20 cellular contexts compared by ENCODE assay signal in the genomic region with DNA sequence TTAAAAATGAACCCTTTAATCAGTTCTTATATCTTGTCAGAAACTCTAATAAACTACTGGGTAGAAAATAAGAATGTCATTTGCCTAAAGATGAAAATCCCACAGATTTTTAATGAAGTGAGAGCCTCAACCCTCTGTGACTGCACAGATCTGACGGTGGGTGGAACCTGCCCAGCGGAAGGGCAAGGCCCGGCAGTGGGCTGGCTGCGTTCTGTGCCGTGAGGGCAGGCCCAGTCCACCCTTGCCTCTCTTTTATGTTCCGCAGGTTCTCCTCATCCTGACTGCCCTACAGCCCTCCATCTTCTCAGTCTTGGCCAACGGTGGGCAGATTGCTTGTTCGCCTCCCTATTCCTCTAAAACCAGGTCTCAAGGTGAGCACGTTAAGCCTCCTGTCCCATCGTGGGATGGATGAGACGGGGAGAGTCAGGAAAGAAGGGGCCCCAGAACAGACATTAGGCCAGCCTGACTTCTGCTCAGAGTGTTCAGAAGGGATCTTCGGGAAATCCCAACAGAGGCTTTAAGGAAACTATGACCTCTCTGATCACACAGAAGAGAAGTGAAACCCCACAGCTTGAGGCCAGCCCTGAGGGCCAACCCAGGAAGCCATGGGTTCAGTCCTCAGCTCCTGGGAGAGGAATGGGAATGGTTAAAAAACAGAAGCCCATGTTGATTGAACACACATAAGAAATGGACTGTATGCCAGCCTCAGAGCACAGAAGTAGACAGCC. TPM values are rescaled to one million over a fixed set of nuclear protein-coding genes. Genes with fewer than 3 reads are reported as not detected.
DNase-seq lines count a peak whose midpoint lies in the region; ATAC-seq and TF ChIP-seq lines count a peak whose summit lies in the region.
"Had no signal": no experiment of that assay in that cellular context is flagged by ENCODE, and none has a peak within 500 bp of the region (broad histone marks: within the 10 kb centered on the region; RNA-seq: fewer than 3 reads in every experiment).

No MANE protein-coding gene starts in this region.

- peaks cover 24% of the 10 kb centered on the region for H3K36me3 Mint-ChIP-seq in activated CD4-positive, alpha-beta T cell treated with anti-CD3 and anti-CD28 coated beads, Interleukin-2, amount 10 ng/mL, durations not matched to agents 24 days and 14 days (ENCODE audit: low read depth)
- H3K36me3 Mint-ChIP-seq in activated T-helper 17 cell treated with anti-CD3 and anti-CD28 coated beads, Interleukin-2, amount 50 U/mL, for 72 hours (ENCODE audit: low read depth): peaks cover 33% of the 10 kb centered on the region
- H3K36me3 Mint-ChIP-seq in Calu3 (ENCODE audit: insufficient read depth, unreplicated experiment): peaks cover 5% of the 10 kb centered on the region

- no peak for DNase-seq in activated CD4-positive, alpha-beta T cell treated with anti-CD3 and anti-CD28 coated beads, Interleukin-2, amount 10 ng/mL, durations not matched to agents 24 days and 14 days
- no peak for DNase-seq in activated CD4-positive, alpha-beta T cell treated with anti-CD3 and anti-CD28 coated beads, Interleukin-2, amount 50 U/mL, for 4 hours
- no peak for DNase-seq in stimulated activated naive CD8-positive, alpha-beta T cell treated with anti-CD3 and anti-CD28 coated beads, Interleukin-15, Interleukin-2, amounts not matched to agents 100 U/mL and 50 U/mL, for 24 hours
- DNase-seq in NCI-H748 treated with DMSO at 0.1 percent for 48 hours (lab: John Stamatoyannopoulos, UW): no peak
- no peak for DNase-seq in Calu3
- DNase-seq: activated effector memory CD4-positive, alpha-beta T cell treated with anti-CD3 and anti-CD28 coated beads, Interleukin-2, amount 50 U/mL, for 16 hours; dorsolateral prefrontal cortex; MG63; NK-92 treated with Interleukin-12 subunit alpha and Interleukin-12 subunit beta, amount 100 ng/mL, for 24 hours; SIG-M5; T-helper 9 cell had no signal

- ATAC-seq in HG02610 (IDR thresholded peaks at IDR 0.05; ENCODE audit: unreplicated experiment): peak; percentile 79
- peak; percentile 77 for ATAC-seq in activated T-helper 17 cell treated with anti-CD3 and anti-CD28 coated beads, Interleukin-2, amount 50 U/mL, for 72 hours (replicated peaks)
- peak; percentile 79 for ATAC-seq in stimulated activated naive CD8-positive, alpha-beta T cell treated with anti-CD3 and anti-CD28 coated beads, Interleukin-15, Interleukin-2, amounts not matched to agents 100 U/mL and 50 U/mL, for 24 hours
- ATAC-seq in HG03521 (IDR thresholded peaks at IDR 0.05; ENCODE audit: unreplicated experiment): no peak
- ATAC-seq: A549 had no signal

- intact Hi-C loops in activated CD4-positive, alpha-beta T cell treated with anti-CD3 and anti-CD28 coated beads, Interleukin-2, amount 10 ng/mL, durations not matched to agents 24 days and 14 days (cut with micrococcal nuclease): no loop called here
- intact Hi-C loops in Calu3 (cut with micrococcal nuclease; ENCODE audit: unreplicated experiment): no loop called here

- peaks cover 11% of the 10 kb centered on the region for H3K4me1 Mint-ChIP-seq in activated CD4-positive, alpha-beta T cell treated with anti-CD3 and anti-CD28 coated beads, Interleukin-2, amount 10 ng/mL, durations not matched to agents 24 days and 14 days
- H3K4me1 Mint-ChIP-seq in activated T-helper 17 cell treated with anti-CD3 and anti-CD28 coated beads, Interleukin-2, amount 50 U/mL, for 72 hours: peaks cover 19% of the 10 kb centered on the region
- no peaks in the 10 kb centered on the region for H3K4me1 Mint-ChIP-seq in Calu3 (ENCODE audit: low read depth, unreplicated experiment)

- no peak overlapping the region for H3K4me3 Mint-ChIP-seq in activated CD4-positive, alpha-beta T cell treated with anti-CD3 and anti-CD28 coated beads, Interleukin-2, amount 10 ng/mL, durations not matched to agents 24 days and 14 days
- peak overlapping the region; percentile 17 for H3K4me3 Mint-ChIP-seq in activated T-helper 17 cell treated with anti-CD3 and anti-CD28 coated beads, Interleukin-2, amount 50 U/mL, for 72 hours
- no peak overlapping the region for H3K4me3 Mint-ChIP-seq in Calu3 (ENCODE audit: low read depth, unreplicated experiment)
- H3K4me3 Mint-ChIP-seq: nephron had no signal

- no peaks in the 10 kb centered on the region for H3K27me3 Mint-ChIP-seq in activated CD4-positive, alpha-beta T cell treated with anti-CD3 and anti-CD28 coated beads, Interleukin-2, amount 10 ng/mL, durations not matched to agents 24 days and 14 days
- H3K27me3 Mint-ChIP-seq in activated T-helper 17 cell treated with anti-CD3 and anti-CD28 coated beads, Interleukin-2, amount 50 U/mL, for 72 hours: no peaks in the 10 kb centered on the region
- H3K27me3 Mint-ChIP-seq in Calu3 (ENCODE audit: unreplicated experiment): no peaks in the 10 kb centered on the region

- no peaks in the 10 kb centered on the region for H3K9me3 Mint-ChIP-seq in activated CD4-positive, alpha-beta T cell treated with anti-CD3 and anti-CD28 coated beads, Interleukin-2, amount 10 ng/mL, durations not matched to agents 24 days and 14 days
- H3K9me3 Mint-ChIP-seq in activated T-helper 17 cell treated with anti-CD3 and anti-CD28 coated beads, Interleukin-2, amount 50 U/mL, for 72 hours: no peaks in the 10 kb centered on the region
- no peaks in the 10 kb centered on the region for H3K9me3 Mint-ChIP-seq in Calu3 (ENCODE audit: low read depth, unreplicated experiment)
- H3K9me3 Mint-ChIP-seq: nephron had no signal

- TF ChIP-seq CTCF in Calu3 (IDR thresholded peaks at IDR 0.05; ENCODE audit: unreplicated experiment): no peak

- CTCF ChIA-PET in Calu3 (lab: Charles Lee): interaction anchor here (0.6 kb wide), 1 partner anchor 413 kb away, joined by 3 read pairs; no protein-coding TSS in a partner anchor

- no TSS peak for BruUV-seq in Calu3 (replicated peaks; lab: Mats Ljungman, UMichigan)

- peak overlapping the region; percentile 49 for H3K27ac Mint-ChIP-seq in activated CD4-positive, alpha-beta T cell treated with anti-CD3 and anti-CD28 coated beads, Interleukin-2, amount 10 ng/mL, durations not matched to agents 24 days and 14 days
- peak overlapping the region; percentile 44 for H3K27ac Mint-ChIP-seq in activated T-helper 17 cell treated with anti-CD3 and anti-CD28 coated beads, Interleukin-2, amount 50 U/mL, for 72 hours
- H3K27ac Mint-ChIP-seq in Calu3 (ENCODE audit: unreplicated experiment): no peak overlapping the region
- H3K27ac Mint-ChIP-seq: nephron had no signal

RNA-seq across cellular contexts. Expression of gene SLC51A, which starts 16.0 kb away (rescaled TPM):
- total RNA-seq in activated CD4-positive, alpha-beta T cell treated with anti-CD3 and anti-CD28 coated beads, Interleukin-2, amount 10 ng/mL, durations not matched to agents 24 days and 14 days: not detected in 2 replicates
- total RNA-seq in activated T-helper 17 cell treated with anti-CD3 and anti-CD28 coated beads, Interleukin-2, amount 50 U/mL, for 72 hours: not detected
- not detected in 2 replicates for total RNA-seq in Calu3 (2022)
- total RNA-seq: G401, HT1080, renal cortical epithelial cell had no signal

RNA-seq across cellular contexts. Expression of gene ZDHHC19, which starts 21.1 kb away (rescaled TPM):
- total RNA-seq in activated CD4-positive, alpha-beta T cell treated with anti-CD3 and anti-CD28 coated beads, Interleukin-2, amount 10 ng/mL, durations not matched to agents 24 days and 14 days: not detected in 2 replicates
- total RNA-seq in activated T-helper 17 cell treated with anti-CD3 and anti-CD28 coated beads, Interleukin-2, amount 50 U/mL, for 72 hours: not detected
- not detected in 2 replicates for total RNA-seq in Calu3 (2022)
- total RNA-seq: G401, hepatocyte, HT1080, renal cortical epithelial cell had no signal

RNA-seq across cellular contexts. Expression of gene PCYT1A, which starts 55.2 kb away (rescaled TPM):
- total RNA-seq in activated CD4-positive, alpha-beta T cell treated with anti-CD3 and anti-CD28 coated beads, Interleukin-2, amount 10 ng/mL, durations not matched to agents 24 days and 14 days: 54.2 and 56.0 TPM in 2 replicates
- 10 to 100 TPM; 50.8 to 62.0 TPM for total RNA-seq in activated T-helper 17 cell treated with anti-CD3 and anti-CD28 coated beads, Interleukin-2, amount 50 U/mL, for 72 hours
- 47.0 and 50.0 TPM in 2 replicates for total RNA-seq in Calu3 (2022)
